In the genomic region with DNA sequence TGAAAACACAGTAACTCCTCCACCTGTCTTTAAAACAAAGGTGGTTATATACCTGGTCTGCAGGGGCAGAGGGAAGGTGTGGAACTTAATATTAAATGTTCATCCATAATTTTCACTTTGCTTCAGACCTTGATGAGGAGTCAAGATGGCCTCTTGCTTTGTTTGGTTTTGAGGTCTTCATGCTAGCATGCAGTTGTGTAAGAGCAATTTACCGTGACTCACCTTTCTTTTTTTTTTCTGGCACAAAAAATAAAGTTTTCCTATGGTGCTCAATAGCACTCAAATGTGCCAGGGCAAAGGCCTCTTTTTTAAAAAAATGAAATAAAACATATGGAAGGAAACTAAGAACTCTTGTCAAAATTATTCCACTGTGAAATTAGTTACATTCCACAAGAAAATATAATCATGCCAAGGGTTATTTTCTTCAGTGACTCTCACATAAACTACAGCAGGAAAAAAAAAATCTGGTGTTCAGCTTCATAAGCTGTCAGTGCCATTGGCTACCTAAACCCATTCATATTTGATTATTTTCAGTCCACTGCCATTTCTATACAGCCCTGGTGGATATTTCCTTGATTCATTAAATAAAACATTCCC, we compare ENCODE assay signal across 12 cellular contexts.
DNase-seq lines count a peak whose midpoint lies in the region; ATAC-seq and TF ChIP-seq lines count a peak whose summit lies in the region.
"Had no signal": no experiment of that assay in that cellular context is flagged by ENCODE, and none has a peak within 500 bp of the region (broad histone marks: within the 10 kb centered on the region; RNA-seq: fewer than 3 reads in every experiment).

No MANE protein-coding gene starts in this region.

- H3K9ac ChIP-seq in HUES6 (ENCODE audit: low read length): peak overlapping the region; percentile 0

- in situ Hi-C loops in GM13976 (cut with MboI; ENCODE audit: low sequenced_read_pairs, unreplicated experiment): no loop called here

- H3K36me3 ChIP-seq in HUES6 (ENCODE audit: control insufficient read depth, insufficient read depth, low read length): no peaks in the 10 kb centered on the region
- H3K36me3 ChIP-seq: pancreas had no signal

- no peaks in the 10 kb centered on the region for H3K27me3 Mint-ChIP-seq in HFFc6 (ENCODE audit: insufficient read depth)

- peak overlapping the region; percentile 88; the same call in 1 of the 2 replicates for H3K27ac ChIP-seq in HUES6 (ENCODE audit: low read depth, low read length)
- H3K27ac ChIP-seq: pancreas had no signal

- peaks cover 35% of the 10 kb centered on the region for H3K4me1 Mint-ChIP-seq in HFFc6 (ENCODE audit: low read depth)

- H3K36me3 Mint-ChIP-seq in HFFc6 (ENCODE audit: low read depth): no peaks in the 10 kb centered on the region

- TF ChIP-seq CTCF in HFFc6 (IDR thresholded peaks at IDR 0.05): no peak
- no peak for TF ChIP-seq CTCF in foreskin fibroblast (IDR thresholded peaks at IDR 0.05; ENCODE audit: low read depth, low read length)
- TF ChIP-seq CTCF in GM13976 (IDR thresholded peaks at IDR 0.05; ENCODE audit: borderline replicate concordance, control extremely low read depth, extremely low read depth, insufficient read depth, missing control alignments): no peak

- no peaks in the 10 kb centered on the region for H3K27me3 ChIP-seq in HUES6 (ENCODE audit: control insufficient read depth, insufficient read depth, low read length)
- H3K27me3 ChIP-seq: pancreas had no signal

- H3K9me3 ChIP-seq in HUES6 (ENCODE audit: control insufficient read depth, insufficient read depth, low read depth, low read length): peaks cover 6% of the 10 kb centered on the region
- H3K9me3 ChIP-seq: pancreas had no signal

- H3K4me3 Mint-ChIP-seq in HFFc6: no peak overlapping the region

- peak; percentile 3 for DNase-seq in HFFc6
- peak; percentile 23 to 51 for DNase-seq in foreskin fibroblast
- DNase-seq in GM13976 (ENCODE audit: low spot score): no peak
- DNase-seq in NCI-H128 (lab: John Stamatoyannopoulos, UW; ENCODE audit: unreplicated experiment): no peak
- DNase-seq: foreskin melanocyte, KG1, pancreas, SHP77 had no signal

- no peak overlapping the region for H3K27ac Mint-ChIP-seq in HFFc6

- H3K4me3 ChIP-seq in HUES6 (ENCODE audit: low read depth, low read length): no peak overlapping the region
- H3K4me3 ChIP-seq in foreskin fibroblast (ENCODE audit: low read depth in 1 of 2, low read length in 2 of 2): no peak overlapping the region
- H3K4me3 ChIP-seq: pancreas had no signal

- H3K9me3 Mint-ChIP-seq in HFFc6: no peaks in the 10 kb centered on the region

- peaks cover 40% of the 10 kb centered on the region for H3K4me1 ChIP-seq in HUES6 (ENCODE audit: control insufficient read depth, insufficient read depth, low read length)
- H3K4me1 ChIP-seq: pancreas had no signal

- peak; percentile 3 for ATAC-seq in GM18499 (IDR thresholded peaks at IDR 0.05; ENCODE audit: insufficient read depth, unreplicated experiment)
- ATAC-seq in activated CD4-positive, CD25-positive, alpha-beta regulatory T cell treated with anti-CD3 and anti-CD28 coated beads, Interleukin-2, amount 50 U/mL, for 24 hours: no peak
- ATAC-seq in GM19023 (IDR thresholded peaks at IDR 0.05; ENCODE audit: unreplicated experiment): no peak
- ATAC-seq: pancreas had no signal

Comparison
In these comparisons a context has a peak if more than half of its experiments do, and no peak if none do; other contexts are left out.
1. DNase-seq: peak in HFFc6 (single experiment) and foreskin fibroblast (2 of 2); none in GM13976 (single experiment) and NCI-H128 (single experiment).